Comparison of ENCODE assay signal across 8 cellular contexts in genomic region chr20:58651823-58652605, GRCh38. TPM values are rescaled to one million over a fixed set of nuclear protein-coding genes. Genes with fewer than 3 reads are reported as not detected.
A peak's percentile ranks its signal among the peaks of the same experiment; 100 is the strongest.
DNase-seq lines count a peak whose midpoint lies in the region; ATAC-seq and TF ChIP-seq lines count a peak whose summit lies in the region.

No MANE protein-coding gene starts in this region.

- no peaks in the 10 kb centered on the region for H3K9me3 Mint-ChIP-seq in endodermal cell

- H3K36me3 Mint-ChIP-seq in endodermal cell (ENCODE audit: low read depth): no peaks in the 10 kb centered on the region

- H3K9ac ChIP-seq in endodermal cell (ENCODE audit: extremely low read depth, low read length, poor library complexity, severe bottlenecking): peak overlapping the region; percentile 82

- peak overlapping the region; percentile 98 for H3K4me3 Mint-ChIP-seq in endodermal cell

- H3K27me3 ChIP-seq in endodermal cell (ENCODE audit: control insufficient read depth, insufficient read depth, low read length, poor library complexity, severe bottlenecking): no peaks in the 10 kb centered on the region

- WGBS in endodermal cell (ENCODE audit: insufficient coverage in 1 of 2, insufficient read length in 1 of 2), 2 experiments: 4 to 5% methylated on average over 5 to 34 of the region's 37 CpGs

- peaks cover 9% of the 10 kb centered on the region for H3K27me3 Mint-ChIP-seq in endodermal cell (ENCODE audit: insufficient read depth)

- H3K4me3 ChIP-seq in endodermal cell (ENCODE audit: low read length): peak overlapping the region; percentile 97

- DNase-seq in GM13976 (ENCODE audit: low spot score) (peak; percentile 86), NK-92 (lab: John Stamatoyannopoulos, UW; ENCODE audit: unreplicated experiment) (peak; percentile 26), activated T-cell treated with anti-CD3 and anti-CD28 coated beads for 1 hour (ENCODE audit: low read depth) (peak; percentile 37), endodermal cell (peak; percentile 95), medulla oblongata (ENCODE audit: extremely low spot score) (peak; percentile 68)
- DNase-seq in stimulated activated CD8-positive, alpha-beta memory T cell treated with anti-CD3 and anti-CD28 coated beads, Interleukin-7, amount 100 ng/mL, for 4 hours (ENCODE audit: low read depth in 2 of 2): peak; percentile 53 to 55

- peaks cover 10% of the 10 kb centered on the region for H3K4me1 ChIP-seq in endodermal cell (ENCODE audit: control insufficient read depth, insufficient read depth, low read length)

- peak overlapping the region; percentile 99 for H3K27ac Mint-ChIP-seq in endodermal cell

- H3K27ac ChIP-seq in 22Rv1 (peak overlapping the region; percentile 56), endodermal cell (ENCODE audit: low read depth, low read length) (peak overlapping the region; percentile 83)

- no peaks in the 10 kb centered on the region for H3K36me3 ChIP-seq in endodermal cell (ENCODE audit: control insufficient read depth, insufficient read depth, low read length)

- H3K9me3 ChIP-seq in endodermal cell (ENCODE audit: control insufficient read depth, low read length): no peaks in the 10 kb centered on the region

- in situ Hi-C loops in GM13976 (cut with MboI; ENCODE audit: low sequenced_read_pairs, unreplicated experiment): no loop called here

- peaks cover 42% of the 10 kb centered on the region for H3K4me1 Mint-ChIP-seq in endodermal cell

- no peak for TF ChIP-seq CTCF in 22Rv1 (IDR thresholded peaks at IDR 0.05)
- no peak for TF ChIP-seq CTCF in GM13976 (IDR thresholded peaks at IDR 0.05; ENCODE audit: borderline replicate concordance, control extremely low read depth, extremely low read depth, insufficient read depth, missing control alignments)
- TF ChIP-seq CTCF in endodermal cell (conservative IDR thresholded peaks at IDR 0.05): peak; percentile 33

- ATAC-seq in HG03060 (IDR thresholded peaks at IDR 0.05; ENCODE audit: low read depth, unreplicated experiment): peak; percentile 44

RNA-seq across cellular contexts. Expression of gene STX16, which starts 0.9 kb away (rescaled TPM):
- 100 to 1,000 TPM in 1 of 2 donors, 10 to 100 TPM in 1; 91.6 to 114 TPM for total RNA-seq in endodermal cell
- polyA plus RNA-seq in endodermal cell (2013, experiment 1 of 2): 60.9 TPM
- 62.3 TPM for polyA plus RNA-seq in endodermal cell (2013, experiment 2 of 2)

RNA-seq across cellular contexts. Expression of gene NPEPL1, which starts 40.6 kb away (rescaled TPM):
- total RNA-seq in endodermal cell: 10 to 100 TPM; 52.9 to 72.8 TPM
- polyA plus RNA-seq in endodermal cell (2013, experiment 1 of 2): 24.1 TPM
- 22.4 TPM for polyA plus RNA-seq in endodermal cell (2013, experiment 2 of 2)

Comparison
In these comparisons a context has a peak if more than half of its experiments do, and no peak if none do; other contexts are left out.
1. Peak in every context shown above with its lines: DNase-seq, ATAC-seq, H3K4me3 ChIP-seq and H3K27ac ChIP-seq.
2. DNase-seq: peak in every context shown above with its lines; median percentile 95 in endodermal cell; 86 in GM13976; 68 in medulla oblongata; 54 in stimulated activated CD8-positive, alpha-beta memory T cell treated with anti-CD3 and anti-CD28 coated beads, Interleukin-7, amount 100 ng/mL, for 4 hours; 37 in activated T-cell treated with anti-CD3 and anti-CD28 coated beads for 1 hour; 26 in NK-92.